ENCODE assay signal across 22 cellular contexts in the genomic region with DNA sequence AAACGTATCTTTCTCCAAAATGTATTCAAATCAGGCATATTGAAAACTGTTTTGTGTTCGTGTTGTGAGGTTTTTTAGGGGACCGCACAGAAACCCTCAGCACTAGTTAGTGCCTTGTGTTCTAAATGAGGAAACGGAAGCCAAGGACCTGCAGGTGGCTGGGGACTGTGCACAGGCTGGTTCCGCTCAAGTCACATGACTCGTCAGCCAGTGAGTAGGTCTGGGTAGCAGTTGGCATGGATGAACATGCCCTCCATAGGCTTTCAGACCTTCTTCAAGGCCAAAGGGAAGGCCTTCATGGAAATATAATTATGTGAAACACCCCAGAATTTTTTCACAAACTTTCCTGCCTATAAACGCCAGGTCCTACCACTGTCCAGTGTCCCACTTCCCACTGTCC. TPM values are rescaled to one million over a fixed set of nuclear protein-coding genes. Genes with fewer than 3 reads are reported as not detected.
DNase-seq lines count a peak whose midpoint lies in the region; ATAC-seq, FAIRE-seq and TF ChIP-seq lines count a peak whose summit lies in the region.
"Had no signal": no experiment of that assay in that cellular context is flagged by ENCODE, and none has a peak within 500 bp of the region (broad histone marks: within the 10 kb centered on the region; RNA-seq: fewer than 3 reads in every experiment).

No MANE protein-coding gene starts in this region.

- no peak overlapping the region; the same call in 1 of the 2 replicates for H2AK5ac ChIP-seq in H1 (ENCODE audit: low read depth, low read length)
- peak overlapping the region; percentile 83 for H2AK5ac ChIP-seq in neuronal stem cell (ENCODE audit: low read depth, low read length)

- H2BK15ac ChIP-seq in H1 (ENCODE audit: low read length) (peak overlapping the region; percentile 9; the same call in 1 of the 2 replicates), neuronal stem cell (ENCODE audit: low read length) (peak overlapping the region; percentile 9)

- H3K79me1 ChIP-seq in H1 (ENCODE audit: low read depth, low read length) = no peaks in the 10 kb centered on the region
- H3K79me1 ChIP-seq in neuronal stem cell (ENCODE audit: low read depth, low read length) = no peaks in the 10 kb centered on the region

- no peak overlapping the region for H3K56ac ChIP-seq in H1 (replicated peaks; ENCODE audit: insufficient read length, low read depth, low read length)

- DNase-seq in H1 (ENCODE audit: low read depth in 1 of 2, low spot score in 2 of 2) = no peak
- DNase-seq in neuronal stem cell (ENCODE audit: low spot score) = no peak
- no peak for DNase-seq in AG20443 (ENCODE audit: low spot score)
- DNase-seq in psoas muscle = no peak
- DNase-seq in GM10266 (ENCODE audit: extremely low spot score) = no peak
- DNase-seq: ACHN, AML-193, DND-41, GM23248, NCI-H1694 treated with DMSO at 0.1 percent for 48 hours, NCI-H2107, NCI-H510A treated with DMSO at 0.1 percent for 48 hours, SHP77 had no signal

- no peak for TF ChIP-seq EP300 in H1 (IDR thresholded peaks at IDR 0.05; ENCODE audit: borderline replicate concordance in 1 of 2, low read depth in 2 of 2, low read length in 2 of 2)

- H2AFZ ChIP-seq in OCI-LY1 (ENCODE audit: low read length) (no peak overlapping the region), H1 (ENCODE audit: low read length) (no peak overlapping the region), neuronal stem cell (ENCODE audit: low read length) (no peak overlapping the region)
- H2AFZ ChIP-seq: GM23248 had no signal

- peak overlapping the region; percentile 77 for H3K27ac ChIP-seq in HUES64 (ENCODE audit: low read depth, low read length)
- H3K27ac ChIP-seq in OCI-LY1 (ENCODE audit: low read depth, low read length, poor library complexity, severe bottlenecking) = no peak overlapping the region
- H3K27ac ChIP-seq in H1 (ENCODE audit: low read depth, low read length) = no peak overlapping the region
- H3K27ac ChIP-seq in neuronal stem cell (replicated peaks; ENCODE audit: low read length) = no peak overlapping the region
- H3K27ac ChIP-seq in psoas muscle = no peak overlapping the region
- H3K27ac ChIP-seq: C4-2B, GM23248, SK-N-MC had no signal

- H4K8ac ChIP-seq in H1 (ENCODE audit: extremely low read depth, insufficient read depth, low read length) (no peak overlapping the region), neuronal stem cell (ENCODE audit: low read depth, low read length) (no peak overlapping the region)

- H3K14ac ChIP-seq in H1 (ENCODE audit: insufficient read length) = no peak overlapping the region
- H3K14ac ChIP-seq in neuronal stem cell (ENCODE audit: low read length) = no peak overlapping the region

- no peaks in the 10 kb centered on the region for H3K36me3 ChIP-seq in HUES64 (ENCODE audit: insufficient read depth, low read length)
- no peaks in the 10 kb centered on the region for H3K36me3 ChIP-seq in OCI-LY1 (ENCODE audit: insufficient read depth, low read length)
- peaks cover 0 to 3% (median under 1%) of the 10 kb centered on the region in 4 experiments; a peak in 2 of 8 replicates for H3K36me3 ChIP-seq in H1 (ENCODE audit: control insufficient read depth in 2 of 4, insufficient read depth in 4 of 4, low read length in 3 of 4)
- H3K36me3 ChIP-seq in neuronal stem cell (replicated peaks in 1 of 2; ENCODE audit: control insufficient read depth in 2 of 2, insufficient read depth in 2 of 2, low read length in 2 of 2) = no peaks in the 10 kb centered on the region
- H3K36me3 ChIP-seq in psoas muscle (ENCODE audit: insufficient read depth in 1 of 2, low read depth in 1 of 2) = no peaks in the 10 kb centered on the region

- H3K79me2 ChIP-seq in OCI-LY1 (ENCODE audit: insufficient read depth, low read length) (no peaks in the 10 kb centered on the region), H1 (ENCODE audit: control insufficient read depth in 1 of 2, insufficient read depth in 2 of 2, low read length in 2 of 2) (no peaks in the 10 kb centered on the region)

- intact Hi-C loops in psoas muscle (cut with DNase I) = no loop called here

- no peaks in the 10 kb centered on the region for H3K23me2 ChIP-seq in H1 (ENCODE audit: low read depth, low read length)

- peak overlapping the region; percentile 11; the same call in 1 of the 2 replicates for H3K9ac ChIP-seq in HUES64 (ENCODE audit: low read depth, low read length)
- no peak overlapping the region for H3K9ac ChIP-seq in OCI-LY1 (ENCODE audit: low read length)
- no peak overlapping the region; a peak in 1 of 7 replicates for H3K9ac ChIP-seq in H1 (replicated peaks in 1 of 4; ENCODE audit: extremely low read depth in 1 of 4, low read depth in 3 of 4, low read length in 3 of 4)
- H3K9ac ChIP-seq in neuronal stem cell (ENCODE audit: low read depth, low read length, poor library complexity) = no peak overlapping the region
- H3K9ac ChIP-seq: GM23248 had no signal

- H3K18ac ChIP-seq in H1 (ENCODE audit: extremely low read depth, low read length) (peak overlapping the region; percentile 94), neuronal stem cell (ENCODE audit: low read length) (no peak overlapping the region)

- no peak for TF ChIP-seq CTCF in OCI-LY1 (IDR thresholded peaks at IDR 0.05; ENCODE audit: low read length)
- no peak for TF ChIP-seq CTCF in H1 (IDR thresholded peaks at IDR 0.05; ENCODE audit: control extremely low read depth in 1 of 3, insufficient read depth in 1 of 3, low read depth in 1 of 3, low read length in 3 of 3)
- no peak for TF ChIP-seq CTCF in psoas muscle (IDR thresholded peaks at IDR 0.05)
- no peak for TF ChIP-seq CTCF in GM10266 (IDR thresholded peaks at IDR 0.05; ENCODE audit: control insufficient read depth, insufficient read depth, low read depth, missing control alignments)

- peak overlapping the region; percentile 24; the same call in 1 of the 2 replicates for H3K4me2 ChIP-seq in OCI-LY1 (ENCODE audit: low read length)
- peak overlapping the region in 1 of 2 experiments; percentile 70; a peak in 2 of 4 replicates for H3K4me2 ChIP-seq in H1 (ENCODE audit: insufficient read depth in 1 of 2, low read depth in 2 of 2, low read length in 2 of 2)
- no peak overlapping the region for H3K4me2 ChIP-seq in neuronal stem cell (ENCODE audit: insufficient read depth, low read length, poor library complexity, severe bottlenecking)

- no peak for FAIRE-seq in H1 (lab: Jason Lieb, UNC)
- FAIRE-seq: G401.6, GM19239 had no signal

- peak overlapping the region; percentile 100 for H2BK12ac ChIP-seq in H1 (ENCODE audit: low read depth, low read length)
- peak overlapping the region; percentile 46 for H2BK12ac ChIP-seq in neuronal stem cell (ENCODE audit: low read length)

- no peak overlapping the region for H3K4me3 ChIP-seq in HUES64 (ENCODE audit: low read length)
- peak overlapping the region; percentile 5 for H3K4me3 ChIP-seq in OCI-LY1 (ENCODE audit: low read depth, low read length, poor library complexity, severe bottlenecking)
- H3K4me3 ChIP-seq in H1 (ENCODE audit: extremely low read depth in 1 of 4, insufficient read depth in 2 of 4, low read depth in 3 of 4, low read length in 4 of 4) = no peak overlapping the region
- H3K4me3 ChIP-seq in neuronal stem cell (ENCODE audit: low read length in 2 of 2) = no peak overlapping the region
- H3K4me3 ChIP-seq in psoas muscle = no peak overlapping the region
- H3K4me3 ChIP-seq: GM23248, SK-N-MC had no signal

- H3K9me3 ChIP-seq in HUES64 (ENCODE audit: insufficient read depth, low read depth, low read length) = no peaks in the 10 kb centered on the region; the same call in 1 of the 2 replicates
- H3K9me3 ChIP-seq in OCI-LY1 (ENCODE audit: low read length) = no peaks in the 10 kb centered on the region
- H3K9me3 ChIP-seq in H1 (ENCODE audit: insufficient read depth in 2 of 2, low read depth in 1 of 2, low read length in 1 of 2) = peaks cover 0 to 3% of the 10 kb centered on the region in 2 experiments; a peak in 2 of 4 replicates
- H3K9me3 ChIP-seq in neuronal stem cell (replicated peaks in 1 of 2; ENCODE audit: control insufficient read depth in 2 of 2, insufficient read depth in 1 of 2, low read depth in 1 of 2, low read length in 2 of 2) = no peaks in the 10 kb centered on the region
- no peaks in the 10 kb centered on the region for H3K9me3 ChIP-seq in psoas muscle

- H2BK20ac ChIP-seq in H1 (ENCODE audit: low read length) = peak overlapping the region; percentile 83; the same call in 1 of the 2 replicates

- H4K5ac ChIP-seq in H1 (ENCODE audit: insufficient read length, low read depth, low read length) = no peak overlapping the region

- peak overlapping the region; percentile 70 for H3K4ac ChIP-seq in H1 (replicated peaks; ENCODE audit: insufficient read length, low read depth, low read length)
- no peak overlapping the region for H3K4ac ChIP-seq in neuronal stem cell (ENCODE audit: low read length)

- no peaks in the 10 kb centered on the region for H3K9me2 ChIP-seq in OCI-LY1 (ENCODE audit: low read depth, low read length)

- peaks cover 52% of the 10 kb centered on the region for H3K4me1 ChIP-seq in HUES64 (ENCODE audit: insufficient read depth, low read length)
- no peaks in the 10 kb centered on the region for H3K4me1 ChIP-seq in OCI-LY1 (ENCODE audit: insufficient read depth, low read length, severe bottlenecking)
- peaks cover 3 to 17% (median 9%) of the 10 kb centered on the region in 4 experiments; a peak in 5 of 7 replicates for H3K4me1 ChIP-seq in H1 (replicated peaks in 1 of 4; ENCODE audit: control insufficient read depth in 3 of 4, insufficient read depth in 4 of 4, low read length in 3 of 4)
- H3K4me1 ChIP-seq in neuronal stem cell (ENCODE audit: control insufficient read depth in 2 of 2, insufficient read depth in 1 of 2, low read depth in 1 of 2, low read length in 2 of 2) = peaks cover 0 to 12% of the 10 kb centered on the region in 2 donors
- H3K4me1 ChIP-seq in psoas muscle = no peaks in the 10 kb centered on the region

- TF ChIP-seq POLR2A in H1 (IDR thresholded peaks at IDR 0.05; ENCODE audit: control extremely low read depth in 1 of 2, low read depth in 2 of 2, low read length in 2 of 2) = no peak

- ATAC-seq in psoas muscle (no peak), HG02885 (IDR thresholded peaks at IDR 0.05; ENCODE audit: poor library complexity, unreplicated experiment) (no peak)

- CTCF ChIA-PET in H1 (lab: Charles Lee; ENCODE audit: partially characterized antibody) = interaction anchor here (1.0 kb wide), 1 partner anchor 127 kb away, joined by 3 read pairs; no protein-coding TSS in a partner anchor

- no peak for TF ChIP-seq RAD21 in H1 (IDR thresholded peaks at IDR 0.05 in 1 of 2, conservative IDR thresholded peaks at IDR 0.05 in 1 of 2; ENCODE audit: low read depth in 2 of 2, low read length in 2 of 2)

- WGBS in HUES64 = 94% methylated on average over 7 of the region's 7 CpGs
- WGBS in H1 (ENCODE audit: extremely low coverage in 1 of 2, insufficient coverage in 1 of 2, insufficient read length in 1 of 2, insufficient replicate concordance in 2 of 2, low coverage in 1 of 2, low lambda C conversion rate in 2 of 2, missing lambda C conversion rate in 1 of 2), 2 experiments = 91% methylated on average over 7 of the region's 7 CpGs; no CpG with 5 or more reads in 1 of the 2 experiments
- no CpG with 5 or more reads among the region's 7 CpGs for WGBS in neuronal stem cell (ENCODE audit: extremely low coverage in 2 of 2, insufficient read length in 2 of 2, insufficient replicate concordance in 1 of 2), 2 donors
- WGBS in psoas muscle, 3 donors = 91% methylated on average over 7 of the region's 7 CpGs

- no peaks in the 10 kb centered on the region for H4K20me1 ChIP-seq in OCI-LY1 (ENCODE audit: insufficient read depth, low read length)
- no peaks in the 10 kb centered on the region for H4K20me1 ChIP-seq in H1 (replicated peaks in 1 of 2; ENCODE audit: control insufficient read depth in 1 of 2, insufficient read depth in 2 of 2, low read length in 2 of 2)

- H2BK120ac ChIP-seq in H1 (replicated peaks; ENCODE audit: low read depth, low read length) (peak overlapping the region; percentile 52), neuronal stem cell (ENCODE audit: low read depth, low read length) (no peak overlapping the region)

- H3K27me3 ChIP-seq in HUES64 (ENCODE audit: insufficient read depth, low read length) = no peaks in the 10 kb centered on the region
- H3K27me3 ChIP-seq in OCI-LY1 (ENCODE audit: insufficient read depth, low read length) = no peaks in the 10 kb centered on the region; the same call in 1 of the 2 replicates
- H3K27me3 ChIP-seq in H1 (replicated peaks in 1 of 4; ENCODE audit: control insufficient read depth in 3 of 4, extremely low read depth in 1 of 4, insufficient read depth in 3 of 4, low read length in 3 of 4) = no peaks in the 10 kb centered on the region
- H3K27me3 ChIP-seq in neuronal stem cell (ENCODE audit: control insufficient read depth in 3 of 3, insufficient read depth in 3 of 3, low read depth in 1 of 3, low read length in 3 of 3) = peaks cover 0 to 9% (median 0%) of the 10 kb centered on the region in 3 experiments
- H3K27me3 ChIP-seq in psoas muscle (ENCODE audit: insufficient read depth in 3 of 3, low read length in 2 of 3) = peaks cover 0 to 5% (median 0%) of the 10 kb centered on the region in 3 donors

- H4K91ac ChIP-seq in H1 (replicated peaks; ENCODE audit: insufficient read length, low read length) (peak overlapping the region; percentile 71), neuronal stem cell (ENCODE audit: low read depth, low read length, poor library complexity) (no peak overlapping the region)

- no peaks in the 10 kb centered on the region for H3F3A ChIP-seq in OCI-LY1 (ENCODE audit: insufficient read depth, low read length)

- H2BK5ac ChIP-seq in H1 (ENCODE audit: low read depth, low read length) (peak overlapping the region; percentile 93), neuronal stem cell (ENCODE audit: low read length) (no peak overlapping the region)

- H3K23ac ChIP-seq in H1 (ENCODE audit: insufficient read length) (no peak overlapping the region), neuronal stem cell (ENCODE audit: low read depth, low read length, poor library complexity) (no peak overlapping the region)

- POLR2A ChIA-PET in H1 (lab: Charles Lee; ENCODE audit: partially characterized antibody) = interaction anchor here (0.6 to 3.6 kb wide), 6 partner anchors 13 to 461 kb away, joined by 3 to 37 read pairs (median 4); no protein-coding TSS in a partner anchor

RNA-seq across cellular contexts. Expression of gene F11, which starts 1.3 kb away (rescaled TPM):
- 0.20 TPM for polyA plus RNA-seq in HUES64 (2013, experiment 1 of 2)
- 0.25 TPM for polyA plus RNA-seq in HUES64 (2013, experiment 2 of 2)
- 0.54 and 0.99 TPM in 2 replicates for total RNA-seq in H1 (2021; fragmentation: NEBNext Ultra II Directional; extraction: Animal tissue kit (Norgen Biotek cat#: 25700))
- polyA plus RNA-seq in H1 (2011; rRNA removed) = 0.27 and 0.55 TPM in 2 replicates
- 0.58 TPM for polyA plus RNA-seq in H1 (2011; cell fraction: cytosol; rRNA removed)
- 1.1 TPM for polyA plus RNA-seq in H1 (2011; cell fraction: nucleus; rRNA removed)
- polyA plus RNA-seq in H1 (2012, experiment 1 of 2) = 0.25 to 0.98 TPM (median 0.59 TPM) in 4 replicates
- polyA plus RNA-seq in H1 (2012, experiment 2 of 2) = not detected
- polyA plus RNA-seq in H1 (2013, experiment 1 of 2) = 0.95 TPM
- polyA plus RNA-seq in H1 (2013, experiment 2 of 2) = 0.94 TPM
- 0.63 and 0.91 TPM in 2 replicates for polyA minus RNA-seq in H1 (2011; rRNA and poly(A)+ RNA removed)
- polyA minus RNA-seq in H1 (2011; cell fraction: cytosol; rRNA and poly(A)+ RNA removed) = not detected
- polyA minus RNA-seq in H1 (2011; cell fraction: nucleus; rRNA and poly(A)+ RNA removed) = 0.80 TPM
- polyA plus RNA-seq in neuronal stem cell (2013, experiment 1 of 2) = not detected
- polyA plus RNA-seq in neuronal stem cell (2013, experiment 2 of 2) = not detected
- total RNA-seq in psoas muscle = under 1 TPM in 1 of 4 donors, not detected in 3; 0.22 TPM
- polyA plus RNA-seq in psoas muscle = under 1 TPM in 2 of 3 donors, not detected in 1; 0.08 to 0.19 TPM
- total RNA-seq: GM23248, HT-29 had no signal
- polyA plus RNA-seq: GM23248, IgD-negative memory B cell had no signal

RNA-seq across cellular contexts. Expression of gene KLKB1, which starts 37.4 kb away (rescaled TPM):
- 6.3 TPM for polyA plus RNA-seq in HUES64 (2013, experiment 1 of 2)
- 5.5 TPM for polyA plus RNA-seq in HUES64 (2013, experiment 2 of 2)
- total RNA-seq in H1 (2021; fragmentation: NEBNext Ultra II Directional; extraction: Animal tissue kit (Norgen Biotek cat#: 25700)) = 20.1 and 20.9 TPM in 2 replicates
- polyA plus RNA-seq in H1 (2011; rRNA removed) (7.5 and 12.0 TPM in 2 replicates), psoas muscle (under 1 TPM; 0.32 to 0.49 (median 0.44) TPM)
- 13.2 TPM for polyA plus RNA-seq in H1 (2011; cell fraction: cytosol; rRNA removed)
- polyA plus RNA-seq in H1 (2011; cell fraction: nucleus; rRNA removed) = 9.8 TPM
- polyA plus RNA-seq in H1 (2012, experiment 1 of 2) = 21.0 to 30.7 TPM (median 21.7 TPM) in 4 replicates
- polyA plus RNA-seq in H1 (2012, experiment 2 of 2) = 2.5 TPM
- polyA plus RNA-seq in H1 (2013, experiment 1 of 2) = 16.9 TPM
- polyA plus RNA-seq in H1 (2013, experiment 2 of 2) = 15.6 TPM
- polyA minus RNA-seq in H1 (2011; rRNA and poly(A)+ RNA removed) = 11.2 and 18.7 TPM in 2 replicates
- polyA minus RNA-seq in H1 (2011; cell fraction: cytosol; rRNA and poly(A)+ RNA removed) = 7.1 TPM
- polyA minus RNA-seq in H1 (2011; cell fraction: nucleus; rRNA and poly(A)+ RNA removed) = 5.7 TPM
- 0.06 TPM for polyA plus RNA-seq in neuronal stem cell (2013, experiment 1 of 2)
- 0.03 TPM for polyA plus RNA-seq in neuronal stem cell (2013, experiment 2 of 2)
- total RNA-seq in psoas muscle = under 1 TPM in 3 of 4 donors, not detected in 1; 0.29 to 0.91 (median 0.49) TPM
- total RNA-seq: GM23248, HT-29 had no signal
- polyA plus RNA-seq: GM23248 had no signal

Comparison
In these comparisons a context has a peak if more than half of its experiments do, and no peak if none do; other contexts are left out.
1. RNA of gene KLKB1, which starts 37.4 kb away (total RNA-seq): 20.1 to 20.9 TPM in H1; 0.29 to 0.91 TPM in psoas muscle; every median in the first group is over 10 times any median in the second.